In genomic region chr1:145981299-145981600, GRCh38 we compare ENCODE assay signal across 12 cellular contexts. TPM values are rescaled to one million over a fixed set of nuclear protein-coding genes. Genes with fewer than 3 reads are reported as not detected.
A peak's percentile ranks its signal among the peaks of the same experiment; 100 is the strongest.
DNase-seq lines count a peak whose midpoint lies in the region; ATAC-seq and TF ChIP-seq lines count a peak whose summit lies in the region.
"Had no signal": no experiment of that assay in that cellular context is flagged by ENCODE, and none has a peak within 500 bp of the region (broad histone marks: within the 10 kb centered on the region; RNA-seq: fewer than 3 reads in every experiment).

No MANE protein-coding gene starts in this region.

- H3K9me3 ChIP-seq in upper lobe of left lung: no peaks in the 10 kb centered on the region

- WGBS in upper lobe of left lung, 2 donors: 96 to 100% methylated on average over 1 to 5 of the region's 5 CpGs

- no peak for TF ChIP-seq POLR2A in upper lobe of left lung (IDR thresholded peaks at IDR 0.05)

- no peak overlapping the region for H3K4me3 ChIP-seq in dorsolateral prefrontal cortex
- H3K4me3 ChIP-seq in upper lobe of left lung: no peak overlapping the region

- peaks cover 81 to 89% (median 84%) of the 10 kb centered on the region in 4 donors for H3K4me1 ChIP-seq in upper lobe of left lung

- TF ChIP-seq CTCF in dorsolateral prefrontal cortex (IDR thresholded peaks at IDR 0.05 in 54 of 56, conservative IDR thresholded peaks at IDR 0.05 in 2 of 56; ENCODE audit: low read depth in 1 of 56, partially characterized antibody in 56 of 56): no peak
- no peak for TF ChIP-seq CTCF in nephron (IDR thresholded peaks at IDR 0.05; ENCODE audit: unreplicated experiment in 3 of 3)
- TF ChIP-seq CTCF in upper lobe of left lung (IDR thresholded peaks at IDR 0.05): no peak

- no peaks in the 10 kb centered on the region for H3K36me3 ChIP-seq in upper lobe of left lung

- H3K4me3 Mint-ChIP-seq in activated naive CD8-positive, alpha-beta T cell treated with anti-CD3 and anti-CD28 coated beads, Interleukin-2, amount 10 ng/mL, durations not matched to agents 7 days and 5 days: no peak overlapping the region
- H3K4me3 Mint-ChIP-seq in activated naive CD8-positive, alpha-beta T cell treated with anti-CD3 and anti-CD28 coated beads for 36 hours: no peak overlapping the region
- no peak overlapping the region for H3K4me3 Mint-ChIP-seq in nephron

- POLR2A ChIA-PET in activated naive CD8-positive, alpha-beta T cell treated with anti-CD3 and anti-CD28 coated beads, Interleukin-2, amount 10 ng/mL, durations not matched to agents 7 days and 5 days (lab: Charles Lee): interaction anchor here (0.6 to 11.2 kb wide), 5 partner anchors 12 to 70 kb away, joined by 3 to 407 read pairs (median 5); partner anchors contain the start of genes PEX11B and TXNIP

- peak; percentile 20 for DNase-seq in activated naive CD8-positive, alpha-beta T cell treated with anti-CD3 and anti-CD28 coated beads, Interleukin-2, amount 10 ng/mL, durations not matched to agents 7 days and 5 days
- no peak for DNase-seq in activated naive CD8-positive, alpha-beta T cell treated with anti-CD3 and anti-CD28 coated beads for 36 hours
- no peak for DNase-seq in dorsolateral prefrontal cortex
- DNase-seq in upper lobe of left lung: no peak
- DNase-seq in Kasumi-1 (lab: John Stamatoyannopoulos, UW): no peak
- no peak for DNase-seq in RKO (ENCODE audit: low spot score)
- DNase-seq: activated CD4-positive, CD25-positive, alpha-beta regulatory T cell; activated naive CD4-positive, alpha-beta T cell; DMS79 treated with DMSO at 0.1 percent for 48 hours had no signal

- no peak for ATAC-seq in activated naive CD8-positive, alpha-beta T cell treated with anti-CD3 and anti-CD28 coated beads, Interleukin-2, amount 10 ng/mL, durations not matched to agents 7 days and 5 days (ENCODE audit: low read depth)
- ATAC-seq in upper lobe of left lung (ENCODE audit: low FRiP score in 2 of 2): no peak
- ATAC-seq in GM19324 (IDR thresholded peaks at IDR 0.05; ENCODE audit: low FRiP score, unreplicated experiment): no peak

- no peaks in the 10 kb centered on the region for H3K9me3 Mint-ChIP-seq in activated naive CD8-positive, alpha-beta T cell treated with anti-CD3 and anti-CD28 coated beads, Interleukin-2, amount 10 ng/mL, durations not matched to agents 7 days and 5 days
- no peaks in the 10 kb centered on the region for H3K9me3 Mint-ChIP-seq in activated naive CD8-positive, alpha-beta T cell treated with anti-CD3 and anti-CD28 coated beads for 36 hours
- no peaks in the 10 kb centered on the region for H3K9me3 Mint-ChIP-seq in nephron

- no peak for TF ChIP-seq EP300 in upper lobe of left lung (IDR thresholded peaks at IDR 0.05)

- H3K27me3 ChIP-seq in dorsolateral prefrontal cortex (no peaks in the 10 kb centered on the region), upper lobe of left lung (no peaks in the 10 kb centered on the region)

- peaks cover 38% of the 10 kb centered on the region for H3K4me1 Mint-ChIP-seq in activated naive CD8-positive, alpha-beta T cell treated with anti-CD3 and anti-CD28 coated beads, Interleukin-2, amount 10 ng/mL, durations not matched to agents 7 days and 5 days
- peaks cover 48% of the 10 kb centered on the region for H3K4me1 Mint-ChIP-seq in activated naive CD8-positive, alpha-beta T cell treated with anti-CD3 and anti-CD28 coated beads for 36 hours
- H3K4me1 Mint-ChIP-seq in nephron: peaks cover 47% of the 10 kb centered on the region

- no peaks in the 10 kb centered on the region for H3K27me3 Mint-ChIP-seq in activated naive CD8-positive, alpha-beta T cell treated with anti-CD3 and anti-CD28 coated beads, Interleukin-2, amount 10 ng/mL, durations not matched to agents 7 days and 5 days
- no peaks in the 10 kb centered on the region for H3K27me3 Mint-ChIP-seq in activated naive CD8-positive, alpha-beta T cell treated with anti-CD3 and anti-CD28 coated beads for 36 hours
- H3K27me3 Mint-ChIP-seq in nephron (ENCODE audit: low read depth): no peaks in the 10 kb centered on the region

- peak overlapping the region in 51 of 59 donors; percentile 8 to 98 (median 95) for H3K27ac ChIP-seq in dorsolateral prefrontal cortex
- peak overlapping the region; percentile 94 to 98 (median 98) for H3K27ac ChIP-seq in upper lobe of left lung

- intact Hi-C loops in dorsolateral prefrontal cortex (cut with DNase I): no loop called here

- H3K36me3 Mint-ChIP-seq in activated naive CD8-positive, alpha-beta T cell treated with anti-CD3 and anti-CD28 coated beads, Interleukin-2, amount 10 ng/mL, durations not matched to agents 7 days and 5 days: no peaks in the 10 kb centered on the region
- peaks cover 10% of the 10 kb centered on the region for H3K36me3 Mint-ChIP-seq in activated naive CD8-positive, alpha-beta T cell treated with anti-CD3 and anti-CD28 coated beads for 36 hours
- H3K36me3 Mint-ChIP-seq in nephron (ENCODE audit: low read depth): no peaks in the 10 kb centered on the region

- H3K27ac Mint-ChIP-seq in activated naive CD8-positive, alpha-beta T cell treated with anti-CD3 and anti-CD28 coated beads, Interleukin-2, amount 10 ng/mL, durations not matched to agents 7 days and 5 days: no peak overlapping the region
- H3K27ac Mint-ChIP-seq in activated naive CD8-positive, alpha-beta T cell treated with anti-CD3 and anti-CD28 coated beads for 36 hours: no peak overlapping the region
- peak overlapping the region in 2 of 3 experiments; percentile 70 to 82 for H3K27ac Mint-ChIP-seq in nephron

RNA-seq across cellular contexts. Expression of gene TXNIP, which starts 15.1 kb away (rescaled TPM):
- total RNA-seq in activated naive CD8-positive, alpha-beta T cell treated with anti-CD3 and anti-CD28 coated beads, Interleukin-2, amount 10 ng/mL, durations not matched to agents 7 days and 5 days: 100 to 1,000 TPM; 678 to 725 TPM
- 100 to 1,000 TPM; 228 to 231 TPM for total RNA-seq in activated naive CD8-positive, alpha-beta T cell treated with anti-CD3 and anti-CD28 coated beads for 36 hours
- total RNA-seq in dorsolateral prefrontal cortex (100 to 1,000 TPM in 98 of 120 experiments, 10 to 100 TPM in 22; 36.4 to 580 (median 158) TPM), upper lobe of left lung (1,000 to 10,000 TPM in 3 of 6 donors, 100 to 1,000 TPM in 3; 703 to 1,481 (median 910) TPM)

RNA-seq across cellular contexts. Expression of gene POLR3GL, which starts 16.8 kb away (rescaled TPM):
- total RNA-seq in activated naive CD8-positive, alpha-beta T cell treated with anti-CD3 and anti-CD28 coated beads, Interleukin-2, amount 10 ng/mL, durations not matched to agents 7 days and 5 days: 10 to 100 TPM; 32.6 to 34.9 TPM
- 10 to 100 TPM; 21.1 to 21.9 TPM for total RNA-seq in activated naive CD8-positive, alpha-beta T cell treated with anti-CD3 and anti-CD28 coated beads for 36 hours
- total RNA-seq in dorsolateral prefrontal cortex (10 to 100 TPM; 13.1 to 24.6 (median 19.0) TPM), upper lobe of left lung (10 to 100 TPM; 18.7 to 25.7 (median 22.5) TPM)

RNA-seq across cellular contexts. Expression of gene ANKRD34A, which starts 16.9 kb away (rescaled TPM):
- total RNA-seq in activated naive CD8-positive, alpha-beta T cell treated with anti-CD3 and anti-CD28 coated beads, Interleukin-2, amount 10 ng/mL, durations not matched to agents 7 days and 5 days: 1 to 10 TPM; 2.2 to 2.8 TPM
- 10 to 100 TPM in 1 of 2 experiments, 1 to 10 TPM in 1; 9.3 to 10.3 TPM for total RNA-seq in activated naive CD8-positive, alpha-beta T cell treated with anti-CD3 and anti-CD28 coated beads for 36 hours
- total RNA-seq in dorsolateral prefrontal cortex: 10 to 100 TPM; 13.4 to 48.3 (median 29.4) TPM
- 1 to 10 TPM in 2 of 6 donors, under 1 TPM in 4; 0.30 to 2.6 (median 0.73) TPM for total RNA-seq in upper lobe of left lung

RNA-seq across cellular contexts. Expression of gene LIX1L, which starts 23.4 kb away (rescaled TPM):
- 10 to 100 TPM; 54.0 to 57.5 TPM for total RNA-seq in activated naive CD8-positive, alpha-beta T cell treated with anti-CD3 and anti-CD28 coated beads, Interleukin-2, amount 10 ng/mL, durations not matched to agents 7 days and 5 days
- total RNA-seq in activated naive CD8-positive, alpha-beta T cell treated with anti-CD3 and anti-CD28 coated beads for 36 hours: 10 to 100 TPM; 37.6 to 38.3 TPM
- total RNA-seq in dorsolateral prefrontal cortex: 10 to 100 TPM; 10.5 to 32.8 (median 17.8) TPM
- 10 to 100 TPM in 5 of 6 donors, 1 to 10 TPM in 1; 5.2 to 35.6 (median 16.5) TPM for total RNA-seq in upper lobe of left lung

RNA-seq across cellular contexts. Expression of gene HJV, which starts 40.3 kb away (rescaled TPM):
- total RNA-seq in activated naive CD8-positive, alpha-beta T cell treated with anti-CD3 and anti-CD28 coated beads, Interleukin-2, amount 10 ng/mL, durations not matched to agents 7 days and 5 days: not detected
- not detected for total RNA-seq in activated naive CD8-positive, alpha-beta T cell treated with anti-CD3 and anti-CD28 coated beads for 36 hours
- total RNA-seq in dorsolateral prefrontal cortex: 1 to 10 TPM in 3 of 120 experiments, under 1 TPM in 39, not detected in 78; 0.20 to 1.2 (median 0.42) TPM
- total RNA-seq in upper lobe of left lung: not detected
- total RNA-seq: chondrocyte had no signal

Comparison
In these comparisons a context has a peak if more than half of its experiments do, and no peak if none do; other contexts are left out.
1. H3K27ac Mint-ChIP-seq: peak in nephron (2 of 3); none in activated naive CD8-positive, alpha-beta T cell treated with anti-CD3 and anti-CD28 coated beads, Interleukin-2, amount 10 ng/mL, durations not matched to agents 7 days and 5 days (single experiment) and activated naive CD8-positive, alpha-beta T cell treated with anti-CD3 and anti-CD28 coated beads for 36 hours (single experiment).